12 cellular contexts compared by ENCODE assay signal in the genomic region with DNA sequence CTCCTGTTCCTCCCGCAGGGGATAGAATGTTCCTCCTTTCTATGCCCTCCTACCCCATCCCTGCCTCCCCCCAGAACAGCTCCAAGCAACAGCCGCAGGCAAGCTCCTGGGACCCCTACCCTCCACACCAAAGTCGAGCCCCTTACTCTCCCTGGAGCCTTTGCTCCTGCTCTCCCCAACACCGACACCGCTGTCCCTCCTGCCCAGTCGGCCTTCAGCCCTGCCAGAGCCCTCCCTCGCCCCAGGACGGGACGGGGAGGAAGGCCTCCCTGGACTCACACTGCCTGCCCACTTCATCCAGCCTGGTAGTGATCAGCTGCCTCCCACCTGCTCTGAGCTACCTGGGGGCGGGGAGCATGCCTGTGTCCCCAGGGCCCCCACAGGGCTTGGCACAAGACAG. TPM values are rescaled to one million over a fixed set of nuclear protein-coding genes. Genes with fewer than 3 reads are reported as not detected.
DNase-seq lines count a peak whose midpoint lies in the region; ATAC-seq, FAIRE-seq and TF ChIP-seq lines count a peak whose summit lies in the region.
"Not testable (repeated sequence)": the region's sequence is repeated elsewhere in the genome, so short reads cannot be mapped to it uniquely, and the experiment has no call there.
"Had no signal": no experiment of that assay in that cellular context is flagged by ENCODE, and none has a peak within 500 bp of the region (broad histone marks: within the 10 kb centered on the region; RNA-seq: fewer than 3 reads in every experiment).

No MANE protein-coding gene starts in this region.

- ATAC-seq in RWPE2 (ENCODE audit: low read depth); GM12878; aorta (ENCODE audit: low FRiP score): not testable (repeated sequence)

- H3K36me3 ChIP-seq in RWPE2 (ENCODE audit: low read depth); GM12878 (ENCODE audit: control insufficient read depth in 2 of 2, insufficient read depth in 2 of 2, low read length in 1 of 2); fibroblast of lung (ENCODE audit: control insufficient read depth, insufficient read depth, low read length); aorta (ENCODE audit: control insufficient read depth in 1 of 2, insufficient read depth in 2 of 2, low read length in 1 of 2): not testable (repeated sequence)

- not testable (repeated sequence) for TF ChIP-seq EP300 in GM12878 (IDR thresholded peaks at IDR 0.05; ENCODE audit: borderline replicate concordance in 1 of 2, control insufficient read depth in 1 of 2, low read depth in 2 of 2, low read length in 2 of 2)

- in situ Hi-C loops in GM12878 (cut with MboI) = not testable (repeated sequence)

- CTCF ChIA-PET in GM12878 (lab: Yijun Ruan, JAX) = not testable (repeated sequence)

- TF ChIP-seq CTCF in RWPE2 (IDR thresholded peaks at IDR 0.05; ENCODE audit: poor library complexity, severe bottlenecking); GM12878 (IDR thresholded peaks at IDR 0.05 in 2 of 3, conservative IDR thresholded peaks at IDR 0.05 in 1 of 3; ENCODE audit: control insufficient read depth in 2 of 3, extremely low read depth in 1 of 3, insufficient read depth in 1 of 3, low read depth in 3 of 3, low read length in 3 of 3); fibroblast of lung (conservative IDR thresholded peaks at IDR 0.05 in 1 of 2, IDR thresholded peaks at IDR 0.05 in 1 of 2; ENCODE audit: low read depth in 1 of 2, low read length in 2 of 2): not testable (repeated sequence)

- H3K27ac ChIP-seq in RWPE2 (ENCODE audit: poor library complexity, severe bottlenecking); fibroblast of lung (ENCODE audit: insufficient read depth, low read length); aorta (ENCODE audit: low read depth in 1 of 2, low read length in 2 of 2): not testable (repeated sequence)
- H3K27ac ChIP-seq in GM12878 (ENCODE audit: control insufficient read depth, insufficient read depth) = peak overlapping the region; percentile 39; the same call in 1 of the 2 replicates

- H3K4me2 ChIP-seq in GM12878 (ENCODE audit: control insufficient read depth, insufficient read depth) = peak overlapping the region; percentile 71; the same call in 1 of the 2 replicates
- H3K4me2 ChIP-seq in fibroblast of lung (ENCODE audit: extremely low read depth, insufficient read depth, low read length) = not testable (repeated sequence)

- not testable (repeated sequence) for BruUV-seq in GM12878 (replicated peaks; lab: Mats Ljungman, UMichigan)

- H4K20me1 ChIP-seq in GM12878 (ENCODE audit: control insufficient read depth, insufficient read depth); fibroblast of lung (ENCODE audit: control insufficient read depth, extremely low read depth, insufficient read depth, low read length): not testable (repeated sequence)

- RAD21 ChIA-PET in GM12878 (lab: Charles Lee; ENCODE audit: unreplicated experiment) = not testable (repeated sequence)

- H2AFZ ChIP-seq in GM12878 (ENCODE audit: control insufficient read depth, low read depth, low read length); fibroblast of lung (ENCODE audit: low read length): not testable (repeated sequence)

- SMC1A ChIA-PET in GM12878 (lab: Charles Lee; ENCODE audit: uncharacterized antibody, unreplicated experiment) = not testable (repeated sequence)

- POLR2A ChIA-PET in GM12878 (lab: Charles Lee) = not testable (repeated sequence)

- not testable (repeated sequence) for TF ChIP-seq POLR2A in GM12878 (IDR thresholded peaks at IDR 0.05; ENCODE audit: low read depth, low read length)

- peak overlapping the region; percentile 40; the same call in 1 of the 2 replicates for H3K9ac ChIP-seq in GM12878 (ENCODE audit: control insufficient read depth, insufficient read depth, low read length)
- not testable (repeated sequence) for H3K9ac ChIP-seq in fibroblast of lung (ENCODE audit: insufficient read depth, low read length)

- DNase-seq in ELR (ENCODE audit: low read depth) = peak; percentile 21
- peak; percentile 70 for DNase-seq in RWPE2 (ENCODE audit: low spot score)
- not testable (repeated sequence) for DNase-seq in GM12878 (ENCODE audit: low read depth, low spot score); skeletal muscle cell (ENCODE audit: low read depth)
- peak; percentile 3 for DNase-seq in fibroblast of lung (ENCODE audit: low read depth in 2 of 2)
- peak; percentile 1 for DNase-seq in inferior parietal cortex (ENCODE audit: extremely low spot score)
- DNase-seq in myocyte (ENCODE audit: low read depth) = peak; percentile 1
- peak; percentile 64 to 80 for DNase-seq in aorta

- 73% methylated on average over 7 of the region's 10 CpGs for WGBS in GM12878 (ENCODE audit: insufficient coverage, insufficient replicate concordance, low lambda C conversion rate, missing lambda C conversion rate)
- WGBS in aorta, 2 donors = 27 to 34% methylated on average over 7 to 8 of the region's 10 CpGs

- H3K79me2 ChIP-seq in GM12878 (ENCODE audit: control insufficient read depth, insufficient read depth, low read length); fibroblast of lung (ENCODE audit: control insufficient read depth, insufficient read depth, low read length): not testable (repeated sequence)

- not testable (repeated sequence) for FAIRE-seq in GM12878 (lab: Jason Lieb, UNC)

- intact Hi-C loops in GM12878 (cut with micrococcal nuclease; ENCODE audit: unreplicated experiment); aorta (cut with DNase I): not testable (repeated sequence)

- H3K9me3 ChIP-seq in RWPE2 (ENCODE audit: severe bottlenecking); GM12878 (replicated peaks; ENCODE audit: control insufficient read depth, insufficient read depth, low read length); fibroblast of lung (ENCODE audit: control insufficient read depth, insufficient read depth, low read depth, low read length); aorta (ENCODE audit: control insufficient read depth, low read length): not testable (repeated sequence)

- not testable (repeated sequence) for H3K4me3 ChIP-seq in RWPE2 (ENCODE audit: severe bottlenecking); aorta (ENCODE audit: low read length in 2 of 2)
- H3K4me3 ChIP-seq in GM12878 (peak overlapping the region; percentile 57; the same call in 1 of the 2 replicates), fibroblast of lung (replicated peaks in 1 of 4; ENCODE audit: control extremely low read depth in 1 of 4, insufficient read depth in 1 of 4, low read depth in 3 of 4, low read length in 4 of 4) (peak overlapping the region in 1 of 4 experiments; percentile 14), skeletal muscle cell (ENCODE audit: low read depth, low read length) (peak overlapping the region; percentile 15)

- H3K27me3 ChIP-seq in RWPE2 (ENCODE audit: insufficient read depth, poor library complexity, severe bottlenecking); GM12878 (replicated peaks in 1 of 2; ENCODE audit: control insufficient read depth in 2 of 2, insufficient read depth in 2 of 2, low read length in 1 of 2); fibroblast of lung (ENCODE audit: control insufficient read depth, insufficient read depth, low read length); aorta (ENCODE audit: control insufficient read depth in 1 of 2, insufficient read depth in 2 of 2, low read length in 1 of 2): not testable (repeated sequence)

- not testable (repeated sequence) for TF ChIP-seq RAD21 in GM12878 (IDR thresholded peaks at IDR 0.05; ENCODE audit: insufficient read depth, low read depth, low read length)

- H3K4me1 ChIP-seq in RWPE2 (ENCODE audit: insufficient read depth, poor library complexity, severe bottlenecking); GM12878 (ENCODE audit: control insufficient read depth, insufficient read depth, low read length); fibroblast of lung (ENCODE audit: control insufficient read depth, extremely low read depth, insufficient read depth, low read length); aorta (ENCODE audit: control insufficient read depth in 1 of 2, insufficient read depth in 2 of 2, low read length in 2 of 2): not testable (repeated sequence)

RNA-seq across cellular contexts. Expression of a gene that starts 4.6 kb away (rescaled TPM):
- 196 and 208 TPM in 2 replicates for total RNA-seq in GM12878 (2013; cell fraction: nucleolus; rRNA removed)
- total RNA-seq in GM12878 (2014; rRNA removed) = 17.5 and 24.6 TPM in 2 replicates
- 9.0 and 9.7 TPM in 2 replicates for total RNA-seq in GM12878 (2014; rRNA removed; fragmentation: Illumina TruSeq; extraction: Trizol)
- total RNA-seq in GM12878 (2021) = 35.2 and 35.8 TPM in 2 replicates
- 10.5 TPM for polyA plus RNA-seq in GM12878 (2011; ENCODE audit: low read depth)
- polyA plus RNA-seq in GM12878 (2011; rRNA removed) = 6.0 and 11.3 TPM in 2 replicates
- polyA plus RNA-seq in GM12878 (2011; cell fraction: cytosol; rRNA removed) = 15.7 and 20.6 TPM in 2 replicates
- polyA plus RNA-seq in GM12878 (2011; cell fraction: nucleus; rRNA removed) = 117 and 146 TPM in 2 replicates
- 27.9 and 38.8 TPM in 2 replicates for polyA plus RNA-seq in GM12878 (2012)
- polyA plus RNA-seq in GM12878 (2014; fragmentation: Illumina TruSeq; extraction: Trizol) = 2.8 and 8.9 TPM in 2 replicates
- 1 to 10 TPM; 1.7 to 2.4 TPM for polyA plus RNA-seq in GM12878 (2014; fragmentation: Nextera tagmentation; extraction: Ambion mirVana)
- polyA plus RNA-seq in GM12878 (2014; rRNA removed) = 30.9 and 40.0 TPM in 2 replicates
- 10 to 100 TPM; 16.7 to 20.4 TPM for polyA plus RNA-seq in GM12878 (2016; fragmentation: Nextera tagmentation; extraction: Ambion mirVana)
- polyA minus RNA-seq in GM12878 (2011; rRNA and poly(A)+ RNA removed) = 57.3 and 60.3 TPM in 2 replicates
- 12.2 and 26.5 TPM in 2 replicates for polyA minus RNA-seq in GM12878 (2011; cell fraction: cytosol; rRNA and poly(A)+ RNA removed)
- polyA minus RNA-seq in GM12878 (2011; cell fraction: nucleus; rRNA and poly(A)+ RNA removed) = 57.7 and 92.9 TPM in 2 replicates
- 2.1 and 6.2 TPM in 2 replicates for total RNA-seq in fibroblast of lung
- polyA plus RNA-seq in fibroblast of lung = 3.5 and 4.5 TPM in 2 replicates
- 7.6 and 8.0 TPM in 2 replicates for polyA plus RNA-seq in fibroblast of lung (2012)
- polyA minus RNA-seq in fibroblast of lung (ENCODE audit: low replicate concordance) = 1.6 and 9.2 TPM in 2 replicates
- 26.5 and 28.4 TPM in 2 replicates for total RNA-seq in myocyte
- polyA plus RNA-seq in myocyte (2012) = 27.4 TPM
- 100 to 1,000 TPM; 133 to 354 TPM for total RNA-seq in aorta
- polyA plus RNA-seq in aorta = 10 to 100 TPM; 19.2 to 62.0 TPM

RNA-seq across cellular contexts. Expression of a gene that starts 30.7 kb away (rescaled TPM):
- total RNA-seq in GM12878 (2013; cell fraction: nucleolus; rRNA removed) = 50.8 and 61.6 TPM in 2 replicates
- total RNA-seq in GM12878 (2014; rRNA removed) = 29.0 and 33.0 TPM in 2 replicates
- 21.1 and 22.8 TPM in 2 replicates for total RNA-seq in GM12878 (2014; rRNA removed; fragmentation: Illumina TruSeq; extraction: Trizol)
- 21.8 and 25.8 TPM in 2 replicates for total RNA-seq in GM12878 (2021)
- polyA plus RNA-seq in GM12878 (2011; ENCODE audit: low read depth) = 16.3 TPM
- polyA plus RNA-seq in GM12878 (2011; rRNA removed) = 16.5 and 34.2 TPM in 2 replicates
- polyA plus RNA-seq in GM12878 (2011; cell fraction: cytosol; rRNA removed) = 23.9 and 32.0 TPM in 2 replicates
- polyA plus RNA-seq in GM12878 (2011; cell fraction: nucleus; rRNA removed) = 107 and 155 TPM in 2 replicates
- polyA plus RNA-seq in GM12878 (2012) = 28.4 and 33.3 TPM in 2 replicates
- polyA plus RNA-seq in GM12878 (2014; fragmentation: Illumina TruSeq; extraction: Trizol) = 7.4 and 16.6 TPM in 2 replicates
- 10 to 100 TPM in 1 of 2 experiments, 1 to 10 TPM in 1; 5.9 to 12.5 TPM for polyA plus RNA-seq in GM12878 (2014; fragmentation: Nextera tagmentation; extraction: Ambion mirVana)
- 68.6 and 77.0 TPM in 2 replicates for polyA plus RNA-seq in GM12878 (2014; rRNA removed)
- polyA plus RNA-seq in GM12878 (2016; fragmentation: Nextera tagmentation; extraction: Ambion mirVana) = 10 to 100 TPM; 24.2 to 28.3 TPM
- polyA minus RNA-seq in GM12878 (2011; rRNA and poly(A)+ RNA removed) = 6.5 and 21.2 TPM in 2 replicates
- polyA minus RNA-seq in GM12878 (2011; cell fraction: cytosol; rRNA and poly(A)+ RNA removed) = 8.6 and 10.8 TPM in 2 replicates
- 8.7 and 26.7 TPM in 2 replicates for polyA minus RNA-seq in GM12878 (2011; cell fraction: nucleus; rRNA and poly(A)+ RNA removed)
- 5.4 and 9.8 TPM in 2 replicates for total RNA-seq in fibroblast of lung
- 0.21 and 2.3 TPM in 2 replicates for polyA plus RNA-seq in fibroblast of lung
- polyA plus RNA-seq in fibroblast of lung (2012) = 21.6 and 22.5 TPM in 2 replicates
- 7.7 and 27.9 TPM in 2 replicates for polyA minus RNA-seq in fibroblast of lung (ENCODE audit: low replicate concordance)
- total RNA-seq in myocyte = 24.1 and 25.2 TPM in 2 replicates
- 53.2 TPM for polyA plus RNA-seq in myocyte (2012)
- total RNA-seq in aorta = 10 to 100 TPM in 1 of 2 donors, 1 to 10 TPM in 1; 7.5 to 28.4 TPM
- 100 to 1,000 TPM in 1 of 2 donors, 10 to 100 TPM in 1; 21.0 to 142 TPM for polyA plus RNA-seq in aorta

RNA-seq across cellular contexts. Expression of a gene that starts 38.2 kb away (rescaled TPM):
- total RNA-seq in GM12878 (2013; cell fraction: nucleolus; rRNA removed) = not detected in 2 replicates
- total RNA-seq in GM12878 (2014; rRNA removed) (not detected in 2 replicates), GM12878 (2014; rRNA removed; fragmentation: Illumina TruSeq; extraction: Trizol) (not detected in 2 replicates), GM12878 (2021) (not detected in 2 replicates), fibroblast of lung (not detected in 2 replicates), myocyte (not detected in 2 replicates), aorta (not detected)
- not detected for polyA plus RNA-seq in GM12878 (2011; ENCODE audit: low read depth)
- polyA plus RNA-seq in GM12878 (2011; rRNA removed) (not detected in 2 replicates), GM12878 (2014; fragmentation: Illumina TruSeq; extraction: Trizol) (not detected in 2 replicates), GM12878 (2014; fragmentation: Nextera tagmentation; extraction: Ambion mirVana) (under 1 TPM in 1 of 2 experiments, not detected in 1; 0.19 TPM), GM12878 (2014; rRNA removed) (not detected in 2 replicates), GM12878 (2016; fragmentation: Nextera tagmentation; extraction: Ambion mirVana) (under 1 TPM; 0.32 to 0.59 TPM), fibroblast of lung (not detected in 2 replicates), aorta (not detected)
- polyA plus RNA-seq in GM12878 (2011; cell fraction: cytosol; rRNA removed) = not detected in 2 replicates
- not detected in 2 replicates for polyA plus RNA-seq in GM12878 (2011; cell fraction: nucleus; rRNA removed)
- polyA plus RNA-seq in GM12878 (2012) = 0.28 and 0.32 TPM in 2 replicates
- not detected in 2 replicates for polyA minus RNA-seq in GM12878 (2011; rRNA and poly(A)+ RNA removed)
- not detected in 2 replicates for polyA minus RNA-seq in GM12878 (2011; cell fraction: cytosol; rRNA and poly(A)+ RNA removed)
- not detected in 2 replicates for polyA minus RNA-seq in GM12878 (2011; cell fraction: nucleus; rRNA and poly(A)+ RNA removed)
- polyA plus RNA-seq in fibroblast of lung (2012) = 0.18 and 0.22 TPM in 2 replicates
- polyA minus RNA-seq in fibroblast of lung (ENCODE audit: low replicate concordance) = not detected in 2 replicates
- 1.5 TPM for polyA plus RNA-seq in myocyte (2012)
- total RNA-seq: CD8-positive, alpha-beta memory T cell; cerebellum; esophagus mucosa had no signal
- polyA plus RNA-seq: IgD-negative memory B cell had no signal

RNA-seq across cellular contexts. Expression of a gene that starts 39.5 kb away (rescaled TPM):
- 549 and 576 TPM in 2 replicates for total RNA-seq in GM12878 (2013; cell fraction: nucleolus; rRNA removed)
- total RNA-seq in GM12878 (2014; rRNA removed) (23.1 and 24.1 TPM in 2 replicates), GM12878 (2014; rRNA removed; fragmentation: Illumina TruSeq; extraction: Trizol) (70.7 and 85.4 TPM in 2 replicates), GM12878 (2021) (24.0 and 29.1 TPM in 2 replicates), fibroblast of lung (19.5 and 28.6 TPM in 2 replicates), myocyte (22.6 and 26.7 TPM in 2 replicates), aorta (10 to 100 TPM; 27.5 to 69.9 TPM)
- 27.4 TPM for polyA plus RNA-seq in GM12878 (2011; ENCODE audit: low read depth)
- polyA plus RNA-seq in GM12878 (2011; rRNA removed) (140 and 162 TPM in 2 replicates), GM12878 (2014; fragmentation: Illumina TruSeq; extraction: Trizol) (117 and 120 TPM in 2 replicates), GM12878 (2014; fragmentation: Nextera tagmentation; extraction: Ambion mirVana) (10 to 100 TPM; 27.3 to 30.4 TPM), GM12878 (2014; rRNA removed) (35.3 and 35.4 TPM in 2 replicates), GM12878 (2016; fragmentation: Nextera tagmentation; extraction: Ambion mirVana) (100 to 1,000 TPM; 130 to 143 TPM), fibroblast of lung (29.3 and 42.5 TPM in 2 replicates), aorta (10 to 100 TPM; 35.4 to 64.7 TPM)
- 43.4 and 61.4 TPM in 2 replicates for polyA plus RNA-seq in GM12878 (2011; cell fraction: cytosol; rRNA removed)
- polyA plus RNA-seq in GM12878 (2011; cell fraction: nucleus; rRNA removed) = 167 and 189 TPM in 2 replicates
- 30.1 and 74.4 TPM in 2 replicates for polyA plus RNA-seq in GM12878 (2012)
- 64.6 and 89.4 TPM in 2 replicates for polyA minus RNA-seq in GM12878 (2011; rRNA and poly(A)+ RNA removed)
- polyA minus RNA-seq in GM12878 (2011; cell fraction: cytosol; rRNA and poly(A)+ RNA removed) = 3.3 and 28.9 TPM in 2 replicates
- 78.2 and 172 TPM in 2 replicates for polyA minus RNA-seq in GM12878 (2011; cell fraction: nucleus; rRNA and poly(A)+ RNA removed)
- polyA plus RNA-seq in fibroblast of lung (2012) = 37.8 and 45.3 TPM in 2 replicates
- 4.6 and 20.9 TPM in 2 replicates for polyA minus RNA-seq in fibroblast of lung (ENCODE audit: low replicate concordance)
- polyA plus RNA-seq in myocyte (2012) = 83.4 TPM

RNA-seq across cellular contexts. Expression of a gene that starts 59.5 kb away (rescaled TPM):
- 95.5 and 101 TPM in 2 replicates for total RNA-seq in GM12878 (2013; cell fraction: nucleolus; rRNA removed)
- total RNA-seq in GM12878 (2014; rRNA removed) (3.4 and 4.4 TPM in 2 replicates), GM12878 (2014; rRNA removed; fragmentation: Illumina TruSeq; extraction: Trizol) (4.9 and 5.6 TPM in 2 replicates), GM12878 (2021) (6.7 and 11.4 TPM in 2 replicates), fibroblast of lung (1.5 and 2.1 TPM in 2 replicates), myocyte (4.1 and 4.5 TPM in 2 replicates), aorta (10 to 100 TPM in 1 of 2 donors, 1 to 10 TPM in 1; 10.0 to 22.1 TPM)
- 1.6 TPM for polyA plus RNA-seq in GM12878 (2011; ENCODE audit: low read depth)
- polyA plus RNA-seq in GM12878 (2011; rRNA removed) (7.1 and 7.7 TPM in 2 replicates), GM12878 (2014; fragmentation: Illumina TruSeq; extraction: Trizol) (3.2 and 4.5 TPM in 2 replicates), GM12878 (2014; fragmentation: Nextera tagmentation; extraction: Ambion mirVana) (1 to 10 TPM in 1 of 2 experiments, under 1 TPM in 1; 0.80 to 1.3 TPM), GM12878 (2014; rRNA removed) (8.0 and 10.5 TPM in 2 replicates), GM12878 (2016; fragmentation: Nextera tagmentation; extraction: Ambion mirVana) (10 to 100 TPM; 14.0 to 16.3 TPM), fibroblast of lung (1.1 and 1.4 TPM in 2 replicates), aorta (1 to 10 TPM in 1 of 2 donors, not detected in 1; 4.4 TPM)
- polyA plus RNA-seq in GM12878 (2011; cell fraction: cytosol; rRNA removed) = 4.2 and 7.6 TPM in 2 replicates
- 19.9 and 22.7 TPM in 2 replicates for polyA plus RNA-seq in GM12878 (2011; cell fraction: nucleus; rRNA removed)
- 2.1 and 2.6 TPM in 2 replicates for polyA plus RNA-seq in GM12878 (2012)
- 10.2 and 18.2 TPM in 2 replicates for polyA minus RNA-seq in GM12878 (2011; rRNA and poly(A)+ RNA removed)
- 0.52 and 2.0 TPM in 2 replicates for polyA minus RNA-seq in GM12878 (2011; cell fraction: cytosol; rRNA and poly(A)+ RNA removed)
- 10.2 and 21.3 TPM in 2 replicates for polyA minus RNA-seq in GM12878 (2011; cell fraction: nucleus; rRNA and poly(A)+ RNA removed)
- 0.33 and 0.54 TPM in 2 replicates for polyA plus RNA-seq in fibroblast of lung (2012)
- 3.2 and 4.4 TPM in 2 replicates for polyA minus RNA-seq in fibroblast of lung (ENCODE audit: low replicate concordance)
- 4.2 TPM for polyA plus RNA-seq in myocyte (2012)
